ENCODE assay signal across 8 cellular contexts in genomic region chr2:37324786-37325624, GRCh38. TPM values are rescaled to one million over a fixed set of nuclear protein-coding genes. Genes with fewer than 3 reads are reported as not detected.
DNase-seq lines count a peak whose midpoint lies in the region; ATAC-seq, FAIRE-seq and TF ChIP-seq lines count a peak whose summit lies in the region.

PRKD3 (minus strand) TSS chr2:37324833; CDS start chr2:37316524, 8,309 bp downstream.

- dilution Hi-C loops in keratinocyte (cut with MboI; ENCODE audit: extremely low pct_ligation_motif_present, low sequenced_read_pairs): no loop called here

- H3K27ac Mint-ChIP-seq in HFFc6 (peak within 1 kb of the TSS; percentile 88), WTC11 (peak within 1 kb of the TSS; percentile 98)

- no peaks in the 10 kb centered on the region for H4K20me1 ChIP-seq in keratinocyte (ENCODE audit: control insufficient read depth, extremely low read depth, insufficient read depth, low read length)

- H3K36me3 ChIP-seq in keratinocyte (ENCODE audit: control insufficient read depth in 2 of 2, extremely low read depth in 1 of 2, insufficient read depth in 2 of 2, low read length in 2 of 2): no peaks in the 10 kb centered on the region

- H3K4me2 ChIP-seq in keratinocyte (ENCODE audit: control insufficient read depth, extremely low read depth, insufficient read depth, low read depth, low read length): peak within 1 kb of the TSS; percentile 89

- H3K9me1 ChIP-seq in keratinocyte (ENCODE audit: control insufficient read depth, extremely low read depth, insufficient read depth, low read length): no peaks in the 10 kb centered on the region

- peak within 1 kb of the TSS; percentile 83 for H3K27ac ChIP-seq in keratinocyte (ENCODE audit: control insufficient read depth, insufficient read depth, low read length)

- H3K4me3 Mint-ChIP-seq in HFFc6 (peak within 1 kb of the TSS; percentile 90), WTC11 (peak within 1 kb of the TSS; percentile 98)

- peak within 1 kb of the TSS; percentile 100 for H2AFZ ChIP-seq in keratinocyte (ENCODE audit: control insufficient read depth, low read length)

- POLR2A ChIA-PET in WTC11 (lab: Charles Lee): interaction anchor here (0.6 kb wide), 1 partner anchor 10 kb away, joined by 5 read pairs; no protein-coding TSS in a partner anchor

- H3K9me3 Mint-ChIP-seq in HFFc6: no peaks in the 10 kb centered on the region
- H3K9me3 Mint-ChIP-seq in WTC11: no peaks in the 10 kb centered on the region

- no peak for FAIRE-seq in keratinocyte (lab: Jason Lieb, UNC)

- H3K4me1 ChIP-seq in keratinocyte (ENCODE audit: control insufficient read depth, extremely low read depth, insufficient read depth, low read length): peaks cover 22% of the 10 kb centered on the region

- peak within 1 kb of the TSS; percentile 87 for H3K9ac ChIP-seq in keratinocyte (ENCODE audit: control insufficient read depth, extremely low read depth, insufficient read depth, low read length)

- CTCF ChIA-PET in WTC11 (lab: Charles Lee): interaction anchor here (0.6 to 1.0 kb wide), 3 partner anchors 18 to 552 kb away, joined by 3 read pairs; no protein-coding TSS in a partner anchor

- H3K27me3 Mint-ChIP-seq in HFFc6 (ENCODE audit: insufficient read depth): no peaks in the 10 kb centered on the region
- H3K27me3 Mint-ChIP-seq in WTC11 (ENCODE audit: low read depth): peaks cover 20% of the 10 kb centered on the region

- peaks cover 40% of the 10 kb centered on the region for H3K79me2 ChIP-seq in keratinocyte (ENCODE audit: control insufficient read depth, insufficient read depth, low read length)

- no peaks in the 10 kb centered on the region for H3K27me3 ChIP-seq in keratinocyte (ENCODE audit: control insufficient read depth, extremely low read depth, insufficient read depth, low read length)

- ATAC-seq in WTC11: peak; percentile 79

- TF ChIP-seq CTCF in HFFc6 (IDR thresholded peaks at IDR 0.05) (no peak), WTC11 (IDR thresholded peaks at IDR 0.05) (no peak), keratinocyte (optimal IDR thresholded peaks at IDR 0.05 in 1 of 3, IDR thresholded peaks at IDR 0.05 in 1 of 3, conservative IDR thresholded peaks at IDR 0.05 in 1 of 3; ENCODE audit: extremely low read depth in 1 of 3, insufficient read depth in 2 of 3, low read length in 3 of 3) (no peak)

- peak; percentile 60 to 85 (median 72) for DNase-seq in NCI-H1417 (lab: John Stamatoyannopoulos, UW)
- no peak for DNase-seq in NCI-H1417 treated with DMSO at 0.1 percent for 48 hours (lab: John Stamatoyannopoulos, UW)
- DNase-seq in HFFc6: no peak
- DNase-seq in MV-4-11 (lab: John Stamatoyannopoulos, UW): peak; percentile 14
- no peak for DNase-seq in WTC11 (ENCODE audit: low spot score)
- DNase-seq in central memory CD4-positive, alpha-beta T cell: peak; percentile 67
- no peak for DNase-seq in keratinocyte (ENCODE audit: low read depth, low spot score)
- DNase-seq in stimulated activated CD4-positive, alpha-beta T cell treated with anti-CD3 and anti-CD28 coated beads, Interleukin-15, amount 100 ng/mL, for 1 hour (ENCODE audit: low read depth in 1 of 2, low spot score in 1 of 2): peak; percentile 47 to 55

- peak within 1 kb of the TSS; percentile 72 to 89 (median 85) for H3K4me3 ChIP-seq in keratinocyte (ENCODE audit: control insufficient read depth in 2 of 3, extremely low read depth in 1 of 3, insufficient read depth in 2 of 3, low read depth in 1 of 3, low read length in 3 of 3)

- H3K4me1 Mint-ChIP-seq in HFFc6 (ENCODE audit: low read depth) (peaks cover 52% of the 10 kb centered on the region), WTC11 (peaks cover 39% of the 10 kb centered on the region)

- H3K9me3 ChIP-seq in keratinocyte (ENCODE audit: control insufficient read depth, low read depth, low read length): no peaks in the 10 kb centered on the region

- peaks cover 11% of the 10 kb centered on the region for H3K36me3 Mint-ChIP-seq in HFFc6 (ENCODE audit: low read depth)
- H3K36me3 Mint-ChIP-seq in WTC11: peaks cover 5% of the 10 kb centered on the region; the same call in 1 of the 2 replicates

TF ChIP-seq in WTC11, 78 proteins besides CTCF, POLR2A, EP300 and RAD21 (continues in another document):
- no peak for TF ChIP-seq PRRX2 (CRISPR knock-in tag; IDR thresholded peaks at IDR 0.05)
- TF ChIP-seq, protein P1, sequence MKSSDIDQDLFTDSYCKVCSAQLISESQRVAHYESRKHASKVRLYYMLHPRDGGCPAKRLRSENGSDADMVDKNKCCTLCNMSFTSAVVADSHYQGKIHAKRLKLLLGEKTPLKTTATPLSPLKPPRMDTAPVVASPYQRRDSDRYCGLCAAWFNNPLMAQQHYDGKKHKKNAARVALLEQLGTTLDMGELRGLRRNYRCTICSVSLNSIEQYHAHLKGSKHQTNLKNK (CRISPR knock-in tag; IDR thresholded peaks at IDR 0.05): no peak
- TF ChIP-seq MAX (CRISPR knock-in tag; IDR thresholded peaks at IDR 0.05): peak; percentile 78
- TF ChIP-seq, protein P2, sequence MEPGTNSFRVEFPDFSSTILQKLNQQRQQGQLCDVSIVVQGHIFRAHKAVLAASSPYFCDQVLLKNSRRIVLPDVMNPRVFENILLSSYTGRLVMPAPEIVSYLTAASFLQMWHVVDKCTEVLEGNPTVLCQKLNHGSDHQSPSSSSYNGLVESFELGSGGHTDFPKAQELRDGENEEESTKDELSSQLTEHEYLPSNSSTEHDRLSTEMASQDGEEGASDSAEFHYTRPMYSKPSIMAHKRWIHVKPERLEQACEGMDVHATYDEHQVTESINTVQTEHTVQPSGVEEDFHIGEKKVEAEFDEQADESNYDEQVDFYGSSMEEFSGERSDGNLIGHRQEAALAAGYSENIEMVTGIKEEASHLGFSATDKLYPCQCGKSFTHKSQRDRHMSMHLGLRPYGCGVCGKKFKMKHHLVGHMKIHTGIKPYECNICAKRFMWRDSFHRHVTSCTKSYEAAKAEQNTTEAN (CRISPR knock-in tag; IDR thresholded peaks at IDR 0.05): no peak
- TF ChIP-seq ESRRA (CRISPR knock-in tag; IDR thresholded peaks at IDR 0.05; ENCODE audit: borderline replicate concordance): no peak
- no peak for TF ChIP-seq TP53 (CRISPR knock-in tag; IDR thresholded peaks at IDR 0.05)
- TF ChIP-seq, protein P3, sequence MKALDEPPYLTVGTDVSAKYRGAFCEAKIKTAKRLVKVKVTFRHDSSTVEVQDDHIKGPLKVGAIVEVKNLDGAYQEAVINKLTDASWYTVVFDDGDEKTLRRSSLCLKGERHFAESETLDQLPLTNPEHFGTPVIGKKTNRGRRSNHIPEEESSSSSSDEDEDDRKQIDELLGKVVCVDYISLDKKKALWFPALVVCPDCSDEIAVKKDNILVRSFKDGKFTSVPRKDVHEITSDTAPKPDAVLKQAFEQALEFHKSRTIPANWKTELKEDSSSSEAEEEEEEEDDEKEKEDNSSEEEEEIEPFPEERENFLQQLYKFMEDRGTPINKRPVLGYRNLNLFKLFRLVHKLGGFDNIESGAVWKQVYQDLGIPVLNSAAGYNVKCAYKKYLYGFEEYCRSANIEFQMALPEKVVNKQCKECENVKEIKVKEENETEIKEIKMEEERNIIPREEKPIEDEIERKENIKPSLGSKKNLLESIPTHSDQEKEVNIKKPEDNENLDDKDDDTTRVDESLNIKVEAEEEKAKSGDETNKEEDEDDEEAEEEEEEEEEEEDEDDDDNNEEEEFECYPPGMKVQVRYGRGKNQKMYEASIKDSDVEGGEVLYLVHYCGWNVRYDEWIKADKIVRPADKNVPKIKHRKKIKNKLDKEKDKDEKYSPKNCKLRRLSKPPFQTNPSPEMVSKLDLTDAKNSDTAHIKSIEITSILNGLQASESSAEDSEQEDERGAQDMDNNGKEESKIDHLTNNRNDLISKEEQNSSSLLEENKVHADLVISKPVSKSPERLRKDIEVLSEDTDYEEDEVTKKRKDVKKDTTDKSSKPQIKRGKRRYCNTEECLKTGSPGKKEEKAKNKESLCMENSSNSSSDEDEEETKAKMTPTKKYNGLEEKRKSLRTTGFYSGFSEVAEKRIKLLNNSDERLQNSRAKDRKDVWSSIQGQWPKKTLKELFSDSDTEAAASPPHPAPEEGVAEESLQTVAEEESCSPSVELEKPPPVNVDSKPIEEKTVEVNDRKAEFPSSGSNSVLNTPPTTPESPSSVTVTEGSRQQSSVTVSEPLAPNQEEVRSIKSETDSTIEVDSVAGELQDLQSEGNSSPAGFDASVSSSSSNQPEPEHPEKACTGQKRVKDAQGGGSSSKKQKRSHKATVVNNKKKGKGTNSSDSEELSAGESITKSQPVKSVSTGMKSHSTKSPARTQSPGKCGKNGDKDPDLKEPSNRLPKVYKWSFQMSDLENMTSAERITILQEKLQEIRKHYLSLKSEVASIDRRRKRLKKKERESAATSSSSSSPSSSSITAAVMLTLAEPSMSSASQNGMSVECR (CRISPR knock-in tag; IDR thresholded peaks at IDR 0.05; ENCODE audit: borderline replicate concordance): peak; percentile 18; the same call in 1 of the 2 replicates
- TF ChIP-seq ETV6 (CRISPR knock-in tag; IDR thresholded peaks at IDR 0.05): no peak
- TF ChIP-seq GABPB1 (CRISPR knock-in tag; IDR thresholded peaks at IDR 0.05): peak; percentile 42; the same call in 1 of the 2 replicates
- peak; percentile 38; the same call in 1 of the 2 replicates for TF ChIP-seq ZNF423 (CRISPR knock-in tag; IDR thresholded peaks at IDR 0.05)
- no peak for TF ChIP-seq USF1 (CRISPR knock-in tag; IDR thresholded peaks at IDR 0.05)
- TF ChIP-seq ZNF138 (CRISPR knock-in tag; conservative IDR thresholded peaks at IDR 0.05): no peak
- TF ChIP-seq TEAD1 (CRISPR knock-in tag; IDR thresholded peaks at IDR 0.05): no peak

RNA-seq across cellular contexts. Expression of gene PRKD3, which starts in this region (rescaled TPM):
- total RNA-seq in HFFc6 (2021; fragmentation: NEBNext Ultra II Directional; extraction: Animal tissue kit (Norgen Biotek cat#: 25700)): 10 to 100 TPM; 19.9 to 33.7 (median 27.5) TPM
- total RNA-seq in WTC11 (2021): 65.9 to 82.1 TPM (median 68.5 TPM) in 3 replicates
- polyA plus RNA-seq in keratinocyte: 17.6 to 25.4 TPM (median 19.9 TPM) in 3 replicates
- 6.0 TPM for polyA plus RNA-seq in keratinocyte (2011; ENCODE audit: low read depth)
- 12.5 and 21.0 TPM in 2 replicates for polyA plus RNA-seq in keratinocyte (2011; cell fraction: cytosol; rRNA removed)
- 21.9 and 22.6 TPM in 2 replicates for polyA plus RNA-seq in keratinocyte (2011; cell fraction: nucleus; rRNA removed)
- 8.5 and 15.4 TPM in 2 replicates for polyA plus RNA-seq in keratinocyte (2012; ENCODE audit: low replicate concordance)
- polyA minus RNA-seq in keratinocyte: 11.3 to 40.5 TPM (median 27.2 TPM) in 3 replicates
- polyA minus RNA-seq in keratinocyte (2011; cell fraction: cytosol; rRNA and poly(A)+ RNA removed): 15.7 TPM
- polyA minus RNA-seq in keratinocyte (2011; cell fraction: nucleus; rRNA and poly(A)+ RNA removed): 23.0 and 37.9 TPM in 2 replicates

Comparison
In these comparisons a context has a peak if more than half of its experiments do, and no peak if none do; other contexts are left out.
1. DNase-seq: peak in NCI-H1417 (3 of 3), MV-4-11 (single experiment), central memory CD4-positive, alpha-beta T cell (single experiment) and stimulated activated CD4-positive, alpha-beta T cell treated with anti-CD3 and anti-CD28 coated beads, Interleukin-15, amount 100 ng/mL, for 1 hour (2 of 2); none in NCI-H1417 treated with DMSO at 0.1 percent for 48 hours (single experiment), HFFc6 (single experiment), WTC11 (single experiment) and keratinocyte (single experiment).